ENCODE assay signal across 1 cellular context in genomic region chr3:14146381-14147062, GRCh38.
A peak's percentile ranks its signal among the peaks of the same experiment; 100 is the strongest.
TF ChIP-seq lines count a peak whose summit lies in the region.

No MANE protein-coding gene starts in this region.

TF ChIP-seq in HepG2, 621 proteins besides CTCF, POLR2A, EP300 and RAD21:
- TF ChIP-seq ARID5B (CRISPR knock-in tag; IDR thresholded peaks at IDR 0.05) (no peak), BHLHE40 (IDR thresholded peaks at IDR 0.05; ENCODE audit: low read length) (no peak), AGO2 (optimal IDR thresholded peaks at IDR 0.05; ENCODE audit: low read depth, low read length) (peak; percentile 52), BATF2 (CRISPR knock-in tag; IDR thresholded peaks at IDR 0.05) (no peak), E2F2 (CRISPR knock-in tag; IDR thresholded peaks at IDR 0.05; ENCODE audit: borderline replicate concordance) (no peak), ZNF670 (CRISPR knock-in tag; IDR thresholded peaks at IDR 0.05; ENCODE audit: borderline replicate concordance) (no peak)
TF ChIP-seq in HepG2: peak in this region for 1.
